8 cellular contexts compared by ENCODE assay signal in genomic region chr1:40476924-40477679, GRCh38. TPM values are rescaled to one million over a fixed set of nuclear protein-coding genes. Genes with fewer than 3 reads are reported as not detected.
DNase-seq lines count a peak whose midpoint lies in the region; ATAC-seq and TF ChIP-seq lines count a peak whose summit lies in the region.

TSS of gene ZFP69 (plus strand) at chr1:40477290. CDS start at chr1:40479362, 2,072 bp downstream.

- peak; percentile 76 for ATAC-seq in HG02885 (IDR thresholded peaks at IDR 0.05; ENCODE audit: poor library complexity, unreplicated experiment)
- peak; percentile 93 for ATAC-seq in lung (ENCODE audit: insufficient read depth, low FRiP score)
- ATAC-seq in GM18870 (IDR thresholded peaks at IDR 0.05; ENCODE audit: unreplicated experiment), result no peak

- WGBS in lung, 2 donors, result 0 to 1% methylated on average over 53 to 65 of the region's 65 CpGs

- H3K4me3 ChIP-seq in GM12865 (ENCODE audit: low read depth, low read length), result peak within 1 kb of the TSS; percentile 78
- peak within 1 kb of the TSS; percentile 56 to 89 (median 76) for H3K4me3 ChIP-seq in dorsolateral prefrontal cortex
- peak within 1 kb of the TSS; percentile 93 for H3K4me3 ChIP-seq in lung

- TF ChIP-seq CTCF in GM12865 (IDR thresholded peaks at IDR 0.05; ENCODE audit: insufficient read depth, low read depth, low read length, missing control alignments) (no peak), dorsolateral prefrontal cortex (IDR thresholded peaks at IDR 0.05 in 54 of 56, conservative IDR thresholded peaks at IDR 0.05 in 2 of 56; ENCODE audit: low read depth in 1 of 56, partially characterized antibody in 56 of 56) (peak in 21 of 56 donors; percentile 6 to 42 (median 18)), lung (IDR thresholded peaks at IDR 0.05; ENCODE audit: control extremely low read depth, extremely low read depth) (no peak)

- peaks cover 0 to 8% of the 10 kb centered on the region in 2 donors for H3K9me3 ChIP-seq in lung (ENCODE audit: control insufficient read depth in 2 of 2, insufficient read depth in 1 of 2, low read length in 1 of 2)

- peaks cover 0 to 3% of the 10 kb centered on the region in 2 donors for H3K4me1 ChIP-seq in lung (ENCODE audit: control insufficient read depth in 2 of 2, insufficient read depth in 2 of 2, low read length in 2 of 2)

- DNase-seq in GM12865 (ENCODE audit: low read depth) (peak; percentile 93), NCI-H345 treated with DMSO at 0.1 percent for 48 hours (lab: John Stamatoyannopoulos, UW; ENCODE audit: unreplicated experiment) (peak; percentile 56), dorsolateral prefrontal cortex (peak in 7 of 10 donors; percentile 31 to 75 (median 43)), lung (ENCODE audit: low spot score) (peak; percentile 62)
- peak; percentile 52 to 60 for DNase-seq in activated CD4-positive, alpha-beta T cell treated with anti-CD3 and anti-CD28 coated beads, Interleukin-2, amount 50 U/mL, for 4 hours
- peak; percentile 16 to 69 (median 54) for DNase-seq in stimulated activated CD4-positive, alpha-beta T cell treated with anti-CD3 and anti-CD28 coated beads, TNF-alpha, amount 100 ng/mL, for 24 hours (ENCODE audit: low read depth in 3 of 3)

- H3K27me3 ChIP-seq in dorsolateral prefrontal cortex, result no peaks in the 10 kb centered on the region
- H3K27me3 ChIP-seq in lung (ENCODE audit: control insufficient read depth, insufficient read depth), result no peaks in the 10 kb centered on the region

- intact Hi-C loops in dorsolateral prefrontal cortex (cut with DNase I), result no loop called here

- H3K27ac ChIP-seq in dorsolateral prefrontal cortex, result peak within 1 kb of the TSS in 39 of 59 donors; percentile 2 to 85 (median 48)
- peak within 1 kb of the TSS; percentile 30 to 37 for H3K27ac ChIP-seq in lung (ENCODE audit: low read depth in 1 of 2, low read length in 1 of 2)

- peaks cover 0 to 5% of the 10 kb centered on the region in 2 donors for H3K36me3 ChIP-seq in lung (ENCODE audit: control insufficient read depth in 2 of 2, insufficient read depth in 2 of 2, low read length in 2 of 2)

RNA-seq across cellular contexts. Expression of gene ZFP69, which starts in this region (rescaled TPM):
- total RNA-seq in dorsolateral prefrontal cortex (1 to 10 TPM in 119 of 120 experiments, under 1 TPM in 1; 0.95 to 5.3 (median 2.8) TPM), lung (1 to 10 TPM; 3.4 to 4.2 TPM)
- polyA plus RNA-seq in lung, result 1 to 10 TPM; 1.7 to 4.2 TPM

Comparison
In these comparisons a context has a peak if more than half of its experiments do, and no peak if none do; other contexts are left out.
1. DNase-seq: peak in every context shown above with its lines; median percentile 93 in GM12865; 62 in lung; 56 in NCI-H345 treated with DMSO at 0.1 percent for 48 hours; 56 in activated CD4-positive, alpha-beta T cell treated with anti-CD3 and anti-CD28 coated beads, Interleukin-2, amount 50 U/mL, for 4 hours; 54 in stimulated activated CD4-positive, alpha-beta T cell treated with anti-CD3 and anti-CD28 coated beads, TNF-alpha, amount 100 ng/mL, for 24 hours; 43 in dorsolateral prefrontal cortex.